Comparison of ENCODE assay signal across 1 cellular context in genomic region chr4:39514888-39515401, GRCh38.
TF ChIP-seq lines count a peak whose summit lies in the region.

No MANE protein-coding gene starts in this region.

TF ChIP-seq in GM23338, 12 proteins besides CTCF, POLR2A, EP300 and RAD21:
- TF ChIP-seq POLR2AphosphoS5 (IDR thresholded peaks at IDR 0.05; ENCODE audit: low read depth) (no peak), ZNF331 (CRISPR knock-in tag; IDR thresholded peaks at IDR 0.05; ENCODE audit: low read depth) (no peak), EZH2 (IDR thresholded peaks at IDR 0.05; ENCODE audit: low read depth, unreplicated experiment) (no peak), EZH2phosphoT487 (IDR thresholded peaks at IDR 0.05; ENCODE audit: unreplicated experiment) (no peak), JUNB (IDR thresholded peaks at IDR 0.05; ENCODE audit: unreplicated experiment) (no peak), STAT1 (IDR thresholded peaks at IDR 0.05; ENCODE audit: unreplicated experiment) (no peak), ZNF462 (CRISPR knock-in tag; IDR thresholded peaks at IDR 0.05) (no peak), ZNF114 (CRISPR knock-in tag; IDR thresholded peaks at IDR 0.05) (no peak), ETS1 (IDR thresholded peaks at IDR 0.05) (no peak), NANOG (IDR thresholded peaks at IDR 0.05; ENCODE audit: borderline replicate concordance) (no peak), REST (IDR thresholded peaks at IDR 0.05; ENCODE audit: unreplicated experiment) (no peak), CREB1 (CRISPR knock-in tag; IDR thresholded peaks at IDR 0.05; ENCODE audit: low read depth) (no peak)
